In genomic region chr4:130985371-130985770, GRCh38 we compare ENCODE assay signal across 17 cellular contexts.
DNase-seq lines count a peak whose midpoint lies in the region; ATAC-seq and TF ChIP-seq lines count a peak whose summit lies in the region.
"Had no signal": no experiment of that assay in that cellular context is flagged by ENCODE, and none has a peak within 500 bp of the region (broad histone marks: within the 10 kb centered on the region; RNA-seq: fewer than 3 reads in every experiment).

No MANE protein-coding gene starts in this region.

- TF ChIP-seq RAD21 in SK-N-SH (IDR thresholded peaks at IDR 0.05; ENCODE audit: low read length): no peak

- H3K36me3 ChIP-seq in SK-N-SH (replicated peaks in 1 of 2; ENCODE audit: control insufficient read depth in 1 of 2, insufficient read depth in 2 of 2, low read length in 1 of 2): no peaks in the 10 kb centered on the region
- H3K36me3 ChIP-seq: BLaER1 treated with 17β-estradiol and CSF1 and Interleukin-3, amounts not matched to agents 10 nM and 100 nM had no signal

- no peak overlapping the region for H3K4me3 ChIP-seq in SK-N-SH (ENCODE audit: low read depth in 2 of 2, low read length in 1 of 2)
- no peak overlapping the region for H3K4me3 ChIP-seq in epithelial cell of esophagus (ENCODE audit: low read length)
- H3K4me3 ChIP-seq: BLaER1 treated with 17β-estradiol and CSF1 and Interleukin-3, amounts not matched to agents 10 nM and 100 nM had no signal

- ATAC-seq in SK-N-SH treated with all-trans-retinoic acid at 6 μM for 48 hours (no peak), HG02885 (IDR thresholded peaks at IDR 0.05; ENCODE audit: poor library complexity, unreplicated experiment) (no peak)

- TF ChIP-seq EP300 in SK-N-SH (IDR thresholded peaks at IDR 0.05; ENCODE audit: borderline replicate concordance in 1 of 2, low read depth in 1 of 2, low read length in 1 of 2): no peak

- peak overlapping the region; percentile 83; the same call in 1 of the 2 replicates for H2AFZ ChIP-seq in SK-N-SH (ENCODE audit: low read depth)

- H3K4me3 Mint-ChIP-seq in activated CD4-positive, alpha-beta T cell treated with anti-CD3 and anti-CD28 coated beads, Interleukin-2, amount 10 ng/mL, durations not matched to agents 7 days and 5 days: no peak overlapping the region
- H3K4me3 Mint-ChIP-seq: CD8-positive, alpha-beta memory T cell had no signal

- no peaks in the 10 kb centered on the region for H3K27me3 ChIP-seq in SK-N-SH (ENCODE audit: insufficient read depth)
- H3K27me3 ChIP-seq: BLaER1 treated with 17β-estradiol and CSF1 and Interleukin-3, amounts not matched to agents 10 nM and 100 nM had no signal

- H3K27me3 Mint-ChIP-seq in activated CD4-positive, alpha-beta T cell treated with anti-CD3 and anti-CD28 coated beads, Interleukin-2, amount 10 ng/mL, durations not matched to agents 7 days and 5 days: no peaks in the 10 kb centered on the region
- H3K27me3 Mint-ChIP-seq: CD8-positive, alpha-beta memory T cell had no signal

- no peaks in the 10 kb centered on the region for H3F3A ChIP-seq in SK-N-SH (replicated peaks; ENCODE audit: insufficient read depth)

- no peaks in the 10 kb centered on the region for H3K9me2 ChIP-seq in SK-N-SH

- POLR2A ChIA-PET in SK-N-SH (lab: Yijun Ruan, JAX): no interaction called here
- POLR2A ChIA-PET in activated CD4-positive, alpha-beta T cell treated with anti-CD3 and anti-CD28 coated beads, Interleukin-2, amount 10 ng/mL, durations not matched to agents 7 days and 5 days (lab: Charles Lee): no interaction called here

- no peaks in the 10 kb centered on the region for H3K79me2 ChIP-seq in SK-N-SH (ENCODE audit: insufficient read depth)

- H3K27ac ChIP-seq in SK-N-SH (ENCODE audit: low read depth in 2 of 2, low read length in 1 of 2): no peak overlapping the region
- H3K27ac ChIP-seq: BLaER1 treated with 17β-estradiol and CSF1 and Interleukin-3, amounts not matched to agents 10 nM and 100 nM had no signal

- H3K36me3 Mint-ChIP-seq in activated CD4-positive, alpha-beta T cell treated with anti-CD3 and anti-CD28 coated beads, Interleukin-2, amount 10 ng/mL, durations not matched to agents 7 days and 5 days (ENCODE audit: low read depth): no peaks in the 10 kb centered on the region
- H3K36me3 Mint-ChIP-seq: CD8-positive, alpha-beta memory T cell had no signal

- no peaks in the 10 kb centered on the region; a peak in 1 of 4 replicates for H3K4me1 ChIP-seq in SK-N-SH (ENCODE audit: control insufficient read depth in 1 of 2, insufficient read depth in 2 of 2, low read depth in 1 of 2, low read length in 1 of 2)

- no peak overlapping the region for H3K4me2 ChIP-seq in SK-N-SH

- TF ChIP-seq CTCF in SK-N-SH (IDR thresholded peaks at IDR 0.05) (no peak), epithelial cell of esophagus (IDR thresholded peaks at IDR 0.05; ENCODE audit: insufficient read depth, low read depth, low read length, missing control alignments) (no peak)

- no peaks in the 10 kb centered on the region for H4K20me1 ChIP-seq in SK-N-SH (ENCODE audit: insufficient read depth)
- H4K20me1 ChIP-seq: BLaER1 treated with 17β-estradiol and CSF1 and Interleukin-3, amounts not matched to agents 10 nM and 100 nM had no signal

- H3K4me1 Mint-ChIP-seq in activated CD4-positive, alpha-beta T cell treated with anti-CD3 and anti-CD28 coated beads, Interleukin-2, amount 10 ng/mL, durations not matched to agents 7 days and 5 days: no peaks in the 10 kb centered on the region
- H3K4me1 Mint-ChIP-seq: CD8-positive, alpha-beta memory T cell had no signal

- 6% methylated on average over 4 of the region's 4 CpGs for WGBS in SK-N-SH (ENCODE audit: low lambda C conversion rate)

- no peak overlapping the region for H3K27ac Mint-ChIP-seq in activated CD4-positive, alpha-beta T cell treated with anti-CD3 and anti-CD28 coated beads, Interleukin-2, amount 10 ng/mL, durations not matched to agents 7 days and 5 days
- H3K27ac Mint-ChIP-seq: CD8-positive, alpha-beta memory T cell had no signal

- no peak overlapping the region for H3K9ac ChIP-seq in SK-N-SH
- H3K9ac ChIP-seq: BLaER1 treated with 17β-estradiol and CSF1 and Interleukin-3, amounts not matched to agents 10 nM and 100 nM had no signal

- CTCF ChIA-PET in SK-N-SH (lab: Yijun Ruan, JAX): no interaction called here
- CTCF ChIA-PET in activated CD4-positive, alpha-beta T cell treated with anti-CD3 and anti-CD28 coated beads, Interleukin-2, amount 10 ng/mL, durations not matched to agents 7 days and 5 days (lab: Charles Lee): no interaction called here

- DNase-seq in SK-N-SH: no peak
- DNase-seq in UCSD-AML1 (lab: John Stamatoyannopoulos, UW; ENCODE audit: unreplicated experiment): peak; percentile 6
- peak; percentile 41 for DNase-seq in epithelial cell of esophagus (ENCODE audit: low read depth)
- DNase-seq in OCI-M2 (lab: John Stamatoyannopoulos, UW; ENCODE audit: unreplicated experiment): no peak
- DNase-seq in activated CD4-positive, alpha-beta T cell treated with anti-CD3 and anti-CD28 coated beads, Interleukin-2, amount 10 ng/mL, durations not matched to agents 7 days and 5 days: no peak
- DNase-seq in nucleus accumbens (lab: John Stamatoyannopoulos, UW): no peak
- DNase-seq: 8988T; CD8-positive, alpha-beta memory T cell; H7; IMR-90; NCI-H1105 treated with DMSO at 0.1 percent for 48 hours; NCI-H187; NCI-H345; NCI-H526 had no signal

- no peaks in the 10 kb centered on the region for H3K9me3 Mint-ChIP-seq in activated CD4-positive, alpha-beta T cell treated with anti-CD3 and anti-CD28 coated beads, Interleukin-2, amount 10 ng/mL, durations not matched to agents 7 days and 5 days

- no peaks in the 10 kb centered on the region; the same call in 1 of the 2 replicates for H3K9me3 ChIP-seq in SK-N-SH
- H3K9me3 ChIP-seq: BLaER1 treated with 17β-estradiol and CSF1 and Interleukin-3, amounts not matched to agents 10 nM and 100 nM had no signal

TF ChIP-seq in SK-N-SH, 30 proteins besides CTCF, POLR2A, EP300 and RAD21 (continues in another document):
- TF ChIP-seq PBX3 (IDR thresholded peaks at IDR 0.05): no peak
- no peak for TF ChIP-seq NRF1 (IDR thresholded peaks at IDR 0.05; ENCODE audit: low read depth, low read length)

TF ChIP-seq in SK-N-SH treated with all-trans-retinoic acid at 6 μM for 48 hours, 23 proteins besides CTCF, POLR2A, EP300 and RAD21 (continues in another document):
- TF ChIP-seq CSDC2 (CRISPR knock-in tag; IDR thresholded peaks at IDR 0.05): no peak
- no peak for TF ChIP-seq TOX (CRISPR knock-in tag; IDR thresholded peaks at IDR 0.05; ENCODE audit: borderline replicate concordance)
- no peak for TF ChIP-seq ZFP3 (CRISPR knock-in tag; IDR thresholded peaks at IDR 0.05)
- no peak for TF ChIP-seq BACH2 (CRISPR knock-in tag; IDR thresholded peaks at IDR 0.05; ENCODE audit: borderline replicate concordance)
- no peak for TF ChIP-seq ARNTL (CRISPR knock-in tag; IDR thresholded peaks at IDR 0.05; ENCODE audit: borderline replicate concordance, low read depth)
- TF ChIP-seq OSR1 (CRISPR knock-in tag; IDR thresholded peaks at IDR 0.05): no peak
- no peak for TF ChIP-seq CSRNP3 (CRISPR knock-in tag; IDR thresholded peaks at IDR 0.05)
- TF ChIP-seq ZFP30 (CRISPR knock-in tag; IDR thresholded peaks at IDR 0.05): no peak
- no peak for TF ChIP-seq POU6F1 (CRISPR knock-in tag; IDR thresholded peaks at IDR 0.05; ENCODE audit: borderline replicate concordance, low read depth)
- TF ChIP-seq SNAI2 (CRISPR knock-in tag; IDR thresholded peaks at IDR 0.05): no peak
- no peak for TF ChIP-seq PPARA (CRISPR knock-in tag; IDR thresholded peaks at IDR 0.05; ENCODE audit: borderline replicate concordance)
- no peak for TF ChIP-seq RARB (CRISPR knock-in tag; IDR thresholded peaks at IDR 0.05)
- no peak for TF ChIP-seq ZNF8 (CRISPR knock-in tag; IDR thresholded peaks at IDR 0.05)

Comparison
In these comparisons a context has a peak if more than half of its experiments do, and no peak if none do; other contexts are left out.
1. DNase-seq: peak in UCSD-AML1 (single experiment) and epithelial cell of esophagus (single experiment); none in SK-N-SH (single experiment), OCI-M2 (single experiment), activated CD4-positive, alpha-beta T cell treated with anti-CD3 and anti-CD28 coated beads, Interleukin-2, amount 10 ng/mL, durations not matched to agents 7 days and 5 days (single experiment) and nucleus accumbens (0 of 56).